Comparison of ENCODE assay signal across 20 cellular contexts in the genomic region with DNA sequence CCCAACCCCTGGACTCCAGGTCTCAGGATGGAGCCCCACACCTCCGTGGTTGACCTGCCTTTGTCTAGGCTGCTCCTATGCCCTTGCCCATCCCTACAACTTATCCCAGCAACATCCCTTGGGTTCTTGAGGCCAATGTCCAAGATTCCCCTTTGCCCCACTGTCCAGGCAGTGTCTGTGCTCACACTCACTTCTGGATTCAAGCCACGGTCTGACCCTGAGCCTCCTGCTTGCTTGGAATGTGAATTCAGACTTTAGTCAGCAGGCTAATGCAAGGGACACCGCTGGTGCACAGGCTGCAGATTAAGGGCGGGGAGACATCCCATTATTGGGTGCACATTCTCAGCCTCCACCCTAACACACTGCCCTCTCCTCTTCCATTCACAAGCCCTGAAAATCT.
"Had no signal": no experiment of that assay in that cellular context is flagged by ENCODE, and none has a peak within 500 bp of the region (broad histone marks: within the 10 kb centered on the region; RNA-seq: fewer than 3 reads in every experiment).

No MANE protein-coding gene starts in this region.

- H3K9me3 ChIP-seq: ascending aorta, gastroesophageal sphincter, heart right ventricle, left lung had no signal

- H3K36me3 Mint-ChIP-seq: activated CD8-positive, alpha-beta memory T cell treated with anti-CD3 and anti-CD28 coated beads, Interleukin-2, amount 10 ng/mL, durations not matched to agents 7 days and 5 days; naive thymus-derived CD4-positive, alpha-beta T cell; type B pancreatic cell had no signal

- H3K4me1 ChIP-seq: ascending aorta, gastroesophageal sphincter, heart right ventricle, left lung had no signal

- H3K27ac ChIP-seq: ascending aorta, epithelial cell of prostate, gastroesophageal sphincter, heart right ventricle, left lung had no signal

- DNase-seq: activated CD4-positive, alpha-beta T cell treated with anti-CD3 and anti-CD28 coated beads, Interleukin-2, amount 50 U/mL, for 48 hours; activated CD4-positive, CD25-positive, alpha-beta regulatory T cell treated with anti-CD3 and anti-CD28 coated beads, Interleukin-2, amount 50 U/mL, for 72 hours; activated CD8-positive, alpha-beta memory T cell treated with anti-CD3 and anti-CD28 coated beads, Interleukin-2, amount 10 ng/mL, durations not matched to agents 7 days and 5 days; activated naive CD4-positive, alpha-beta T cell treated with anti-CD3 and anti-CD28 coated beads for 36 hours; activated naive CD8-positive, alpha-beta T cell treated with anti-CD3 and anti-CD28 coated beads, Interleukin-2, amount 50 U/mL, for 24 hours; activated T-cell treated with anti-CD3 and anti-CD28 coated beads, Interleukin-2, amount 50 U/mL, for 1 hour; heart right ventricle; islet precursor cell; mammary epithelial cell; naive thymus-derived CD4-positive, alpha-beta T cell; stimulated activated CD4-positive, alpha-beta T cell treated with anti-CD3 and anti-CD28 coated beads, Interleukin-15, amount 100 ng/mL, for 24 hours; stimulated activated CD4-positive, alpha-beta T cell treated with anti-CD3 and anti-CD28 coated beads, Interleukin-4, amount 100 ng/mL, for 24 hours; stimulated activated naive CD4-positive, alpha-beta T cell treated with Interleukin-2 at 50 U/mL for 16 hours; substantia nigra had no signal

- H3K27ac Mint-ChIP-seq: activated CD8-positive, alpha-beta memory T cell treated with anti-CD3 and anti-CD28 coated beads, Interleukin-2, amount 10 ng/mL, durations not matched to agents 7 days and 5 days; activated naive CD4-positive, alpha-beta T cell treated with anti-CD3 and anti-CD28 coated beads for 36 hours; activated naive CD8-positive, alpha-beta T cell treated with anti-CD3 and anti-CD28 coated beads, Interleukin-2, amount 50 U/mL, for 24 hours; activated T-helper 2 cell treated with anti-CD3 and anti-CD28 coated beads, Interferon-gamma antibody, Interleukin-2, Interleukin-4, amounts not matched to agents 10 μg/mL and 5 μg/mL and 100 μg/mL, durations not matched to agents 14 hours and 24 hours and 36 hours; naive thymus-derived CD4-positive, alpha-beta T cell; type B pancreatic cell had no signal

- H3K36me3 ChIP-seq: ascending aorta, gastroesophageal sphincter, heart right ventricle, left lung had no signal

- ATAC-seq: activated CD8-positive, alpha-beta memory T cell treated with anti-CD3 and anti-CD28 coated beads, Interleukin-2, amount 10 ng/mL, durations not matched to agents 7 days and 5 days; activated naive CD8-positive, alpha-beta T cell treated with anti-CD3 and anti-CD28 coated beads, Interleukin-2, amount 50 U/mL, for 24 hours; gastroesophageal sphincter; heart right ventricle; left lung; naive thymus-derived CD4-positive, alpha-beta T cell had no signal

- H3K9me3 Mint-ChIP-seq: type B pancreatic cell had no signal

- H3K4me3 Mint-ChIP-seq: activated CD8-positive, alpha-beta memory T cell treated with anti-CD3 and anti-CD28 coated beads, Interleukin-2, amount 10 ng/mL, durations not matched to agents 7 days and 5 days; activated naive CD4-positive, alpha-beta T cell treated with anti-CD3 and anti-CD28 coated beads for 36 hours; activated naive CD8-positive, alpha-beta T cell treated with anti-CD3 and anti-CD28 coated beads, Interleukin-2, amount 50 U/mL, for 24 hours; naive thymus-derived CD4-positive, alpha-beta T cell; type B pancreatic cell had no signal

- H3K27me3 ChIP-seq: ascending aorta, gastroesophageal sphincter, left lung had no signal

- H3K4me1 Mint-ChIP-seq: activated CD8-positive, alpha-beta memory T cell treated with anti-CD3 and anti-CD28 coated beads, Interleukin-2, amount 10 ng/mL, durations not matched to agents 7 days and 5 days; activated naive CD8-positive, alpha-beta T cell treated with anti-CD3 and anti-CD28 coated beads, Interleukin-2, amount 50 U/mL, for 24 hours; naive thymus-derived CD4-positive, alpha-beta T cell had no signal

- H3K27me3 Mint-ChIP-seq: activated CD8-positive, alpha-beta memory T cell treated with anti-CD3 and anti-CD28 coated beads, Interleukin-2, amount 10 ng/mL, durations not matched to agents 7 days and 5 days; activated naive CD8-positive, alpha-beta T cell treated with anti-CD3 and anti-CD28 coated beads, Interleukin-2, amount 50 U/mL, for 24 hours had no signal

- H3K4me3 ChIP-seq: ascending aorta, gastroesophageal sphincter, heart right ventricle, left lung had no signal
